In the genomic region with DNA sequence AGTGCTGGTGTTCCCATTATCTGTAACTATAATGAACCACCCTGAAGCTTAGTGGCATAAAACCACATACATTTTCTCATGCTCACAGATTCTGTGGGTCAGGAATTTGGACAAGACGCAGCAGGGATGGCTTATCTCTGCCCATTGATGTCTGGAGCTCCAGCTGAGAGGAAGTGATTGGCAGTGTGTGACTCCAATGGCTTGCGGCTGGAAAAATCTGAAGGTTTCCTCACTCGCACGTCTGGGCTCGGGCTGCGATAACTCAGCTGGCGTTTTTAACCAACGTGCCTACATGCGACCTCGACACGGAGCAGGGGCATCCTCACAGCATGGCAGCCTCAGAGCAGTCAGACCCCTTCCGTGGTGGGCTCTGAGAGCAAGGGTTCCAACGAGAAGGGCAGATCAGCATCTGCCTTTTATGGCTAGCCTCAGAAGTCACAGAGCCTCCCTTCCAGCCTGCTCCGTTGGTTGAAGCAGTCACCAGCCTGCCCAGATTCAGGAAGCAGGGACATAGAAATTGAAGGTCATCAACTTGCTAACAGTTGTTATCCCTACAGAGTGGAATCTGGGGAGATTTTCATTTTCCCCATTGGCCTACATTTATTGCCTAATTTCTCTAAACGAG, we compare ENCODE assay signal across 1 cellular context.
TF ChIP-seq lines count a peak whose summit lies in the region.

No MANE protein-coding gene starts in this region.

TF ChIP-seq in H1, 55 proteins besides CTCF, POLR2A, EP300 and RAD21:
- no peak for TF ChIP-seq ZNF274 (IDR thresholded peaks at IDR 0.05; ENCODE audit: borderline replicate concordance, extremely low read depth, low read length)
- TF ChIP-seq SIN3A (conservative IDR thresholded peaks at IDR 0.05 in 1 of 2, IDR thresholded peaks at IDR 0.05 in 1 of 2; ENCODE audit: low read depth in 1 of 2, low read length in 2 of 2) = no peak
- no peak for TF ChIP-seq SIX5 (IDR thresholded peaks at IDR 0.05; ENCODE audit: low read depth, low read length)
- TF ChIP-seq TBP (IDR thresholded peaks at IDR 0.05; ENCODE audit: low read depth, low read length) = no peak
- TF ChIP-seq, protein P1, sequence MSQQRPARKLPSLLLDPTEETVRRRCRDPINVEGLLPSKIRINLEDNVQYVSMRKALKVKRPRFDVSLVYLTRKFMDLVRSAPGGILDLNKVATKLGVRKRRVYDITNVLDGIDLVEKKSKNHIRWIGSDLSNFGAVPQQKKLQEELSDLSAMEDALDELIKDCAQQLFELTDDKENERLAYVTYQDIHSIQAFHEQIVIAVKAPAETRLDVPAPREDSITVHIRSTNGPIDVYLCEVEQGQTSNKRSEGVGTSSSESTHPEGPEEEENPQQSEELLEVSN (IDR thresholded peaks at IDR 0.05) = no peak
- TF ChIP-seq RBBP5 (IDR thresholded peaks at IDR 0.05; ENCODE audit: borderline replicate concordance, low read depth, low read length) = no peak
- no peak for TF ChIP-seq TAF1 (IDR thresholded peaks at IDR 0.05; ENCODE audit: low read depth, low read length)
- TF ChIP-seq TAF7 (optimal IDR thresholded peaks at IDR 0.05; ENCODE audit: borderline replicate concordance, low read depth, low read length) = no peak
- TF ChIP-seq NANOG (IDR thresholded peaks at IDR 0.05; ENCODE audit: insufficient read depth, low read depth, low read length, poor library complexity, severe bottlenecking) = no peak
- no peak for TF ChIP-seq MAX (IDR thresholded peaks at IDR 0.05)
- TF ChIP-seq EZH2 (IDR thresholded peaks at IDR 0.05; ENCODE audit: low read depth, low read length, severe bottlenecking) = no peak
- no peak for TF ChIP-seq BRCA1 (IDR thresholded peaks at IDR 0.05; ENCODE audit: low read depth, low read length)
- TF ChIP-seq EGR1 (IDR thresholded peaks at IDR 0.05; ENCODE audit: borderline replicate concordance, low read depth, low read length) = no peak
- TF ChIP-seq SRF (IDR thresholded peaks at IDR 0.05; ENCODE audit: low read depth, low read length) = no peak
- TF ChIP-seq RNF2 (IDR thresholded peaks at IDR 0.05; ENCODE audit: borderline replicate concordance, low read depth, low read length, missing control alignments, poor library complexity, severe bottlenecking) = no peak
- TF ChIP-seq GTF2F1 (IDR thresholded peaks at IDR 0.05; ENCODE audit: borderline replicate concordance, low read depth, low read length) = no peak
- no peak for TF ChIP-seq GABPA (IDR thresholded peaks at IDR 0.05; ENCODE audit: borderline replicate concordance, insufficient read depth, low read length)
- no peak for TF ChIP-seq MAFK (IDR thresholded peaks at IDR 0.05; ENCODE audit: low read depth, low read length)
- no peak for TF ChIP-seq CBX8 (IDR thresholded peaks at IDR 0.05; ENCODE audit: borderline replicate concordance, low read depth, low read length)
- TF ChIP-seq ASH2L (IDR thresholded peaks at IDR 0.05; ENCODE audit: low read length) = no peak
